Comparison of ENCODE assay signal across 18 cellular contexts in genomic region chr3:112446343-112446742, GRCh38. TPM values are rescaled to one million over a fixed set of nuclear protein-coding genes. Genes with fewer than 3 reads are reported as not detected.
DNase-seq lines count a peak whose midpoint lies in the region; ATAC-seq, FAIRE-seq and TF ChIP-seq lines count a peak whose summit lies in the region.
"Had no signal": no experiment of that assay in that cellular context is flagged by ENCODE, and none has a peak within 500 bp of the region (broad histone marks: within the 10 kb centered on the region; RNA-seq: fewer than 3 reads in every experiment).

No MANE protein-coding gene starts in this region.

- DNase-seq in HL-60 (ENCODE audit: low read depth in 1 of 2, low spot score in 1 of 2) (peak; percentile 43 to 57), SK-N-DZ (ENCODE audit: low spot score) (peak; percentile 66), fibroblast of the aortic adventitia (ENCODE audit: low read depth) (peak; percentile 93), HepG2 (ENCODE audit: low spot score) (no peak), urothelium cell line (ENCODE audit: low spot score) (no peak), Karpas-422 (no peak), KBM-7 (no peak)
- DNase-seq: activated CD4-positive, alpha-beta T cell treated with anti-CD3 and anti-CD28 coated beads for 36 hours; midbrain; NCI-H1105 treated with DMSO at 0.1 percent for 48 hours; stimulated activated CD4-positive, alpha-beta T cell treated with anti-CD3 and anti-CD28 coated beads, Interleukin-2, amount 100 ng/mL, for 48 hours; stimulated activated naive CD4-positive, alpha-beta T cell had no signal

- H3K79me2 ChIP-seq in ACC112 (ENCODE audit: control insufficient read depth, insufficient read depth, low read length, unreplicated experiment): no peaks in the 10 kb centered on the region
- no peaks in the 10 kb centered on the region for H3K79me2 ChIP-seq in HepG2 (ENCODE audit: insufficient read depth, low read length)
- no peaks in the 10 kb centered on the region for H3K79me2 ChIP-seq in Karpas-422 (ENCODE audit: low read length)

- H3K4me1 ChIP-seq in ACC112 (ENCODE audit: control insufficient read depth, insufficient read depth, low read length, unreplicated experiment) (peaks cover 32% of the 10 kb centered on the region), HepG2 (ENCODE audit: insufficient read depth, low read length) (no peaks in the 10 kb centered on the region), Karpas-422 (ENCODE audit: low read length) (no peaks in the 10 kb centered on the region)
- H3K4me1 ChIP-seq: prostate gland had no signal

- H3K4me3 ChIP-seq in ACC112 (ENCODE audit: low read depth, low read length) (peak overlapping the region; percentile 17), HL-60 (replicated peaks; ENCODE audit: insufficient read depth, low read length) (no peak overlapping the region), fibroblast of the aortic adventitia (ENCODE audit: low read depth, low read length) (no peak overlapping the region), HepG2 (replicated peaks in 1 of 3; ENCODE audit: insufficient read depth in 1 of 3, low read depth in 2 of 3, low read length in 3 of 3) (no peak overlapping the region), Karpas-422 (ENCODE audit: low read length) (no peak overlapping the region)
- H3K4me3 ChIP-seq: ascending aorta, prostate gland had no signal

- 0% methylated on average over 1 of the region's 1 CpG for WGBS in HepG2 (ENCODE audit: low lambda C conversion rate)

- FAIRE-seq in HepG2 (lab: Jason Lieb, UNC): no peak
- no peak for FAIRE-seq in urothelium cell line (lab: Jason Lieb, UNC)

- no peak for TF ChIP-seq CTCF in HL-60 (IDR thresholded peaks at IDR 0.05; ENCODE audit: insufficient read depth, low read length)
- no peak for TF ChIP-seq CTCF in fibroblast of the aortic adventitia (IDR thresholded peaks at IDR 0.05; ENCODE audit: insufficient read depth, low read length)
- no peak for TF ChIP-seq CTCF in HepG2 (CRISPR knock-in tag; IDR thresholded peaks at IDR 0.05)

- H3K36me3 ChIP-seq in ACC112 (ENCODE audit: insufficient read depth, low read length) (no peaks in the 10 kb centered on the region), HepG2 (replicated peaks in 1 of 2; ENCODE audit: control insufficient read depth in 1 of 2, insufficient read depth in 2 of 2, low read length in 2 of 2) (no peaks in the 10 kb centered on the region), Karpas-422 (ENCODE audit: insufficient read depth, low read length) (no peaks in the 10 kb centered on the region)
- H3K36me3 ChIP-seq: ascending aorta, BE2C, prostate gland had no signal

- no peak for TF ChIP-seq RAD21 in HepG2 (CRISPR knock-in tag; IDR thresholded peaks at IDR 0.05)

- H3K9ac ChIP-seq in HepG2 (ENCODE audit: insufficient read depth, low read depth, low read length): no peak overlapping the region
- H3K9ac ChIP-seq in Karpas-422 (ENCODE audit: low read length): no peak overlapping the region

- ATAC-seq in HepG2: no peak
- ATAC-seq: activated CD4-positive, alpha-beta T cell treated with anti-CD3 and anti-CD28 coated beads for 36 hours; HCT116 had no signal

- intact Hi-C loops in HepG2 (cut with micrococcal nuclease; ENCODE audit: unreplicated experiment): no loop called here

- H2AFZ ChIP-seq in ACC112 (ENCODE audit: low read length, unreplicated experiment) (no peak overlapping the region), HepG2 (ENCODE audit: low read length) (no peak overlapping the region), Karpas-422 (ENCODE audit: low read length) (no peak overlapping the region)

- no TSS peak for BruUV-seq in HepG2 (replicated peaks; lab: Mats Ljungman, UMichigan)

- peak overlapping the region; percentile 94 for H3K27ac ChIP-seq in ACC112 (ENCODE audit: low read depth, low read length)
- H3K27ac ChIP-seq in HL-60 (replicated peaks): no peak overlapping the region
- no peak overlapping the region for H3K27ac ChIP-seq in HepG2 (ENCODE audit: extremely low read length, insufficient read depth, low read length)
- no peak overlapping the region for H3K27ac ChIP-seq in Karpas-422 (ENCODE audit: low read length)
- H3K27ac ChIP-seq: ascending aorta, prostate gland had no signal

- H3K9me3 ChIP-seq in HepG2 (ENCODE audit: low read length) (no peaks in the 10 kb centered on the region), Karpas-422 (ENCODE audit: low read length) (no peaks in the 10 kb centered on the region)
- H3K9me3 ChIP-seq: ascending aorta, BE2C, prostate gland had no signal

- in situ Hi-C loops in HepG2 (cut with HindIII; ENCODE audit: extremely low pct_ligation_motif_present, low pct_unique_long_range_greater_than_20kb) (no loop called here), KBM-7 (cut with MboI; ENCODE audit: low pct_unique_long_range_greater_than_20kb, low sequenced_read_pairs) (no loop called here)

- no peak for TF ChIP-seq POLR2A in HepG2 (IDR thresholded peaks at IDR 0.05; ENCODE audit: insufficient read depth in 1 of 2, low read depth in 2 of 2, low read length in 2 of 2)

- POLR2A ChIA-PET in HepG2 (lab: Yijun Ruan, JAX): no interaction called here

- CTCF ChIA-PET in HepG2 (lab: Yijun Ruan, JAX; ENCODE audit: low intra/inter-chr PET ratio, low total read pairs): no interaction called here

- no peaks in the 10 kb centered on the region for H4K20me1 ChIP-seq in HepG2 (ENCODE audit: insufficient read depth, low read length)
- no peaks in the 10 kb centered on the region for H4K20me1 ChIP-seq in Karpas-422 (ENCODE audit: insufficient read depth, low read depth, low read length)

- no peaks in the 10 kb centered on the region for H3K27me3 ChIP-seq in ACC112 (ENCODE audit: insufficient read depth, low read length)
- no peaks in the 10 kb centered on the region for H3K27me3 ChIP-seq in HL-60 (ENCODE audit: insufficient read depth, poor library complexity, severe bottlenecking)
- no peaks in the 10 kb centered on the region for H3K27me3 ChIP-seq in HepG2 (ENCODE audit: control insufficient read depth in 1 of 2, insufficient read depth in 2 of 2, low read length in 2 of 2)
- no peaks in the 10 kb centered on the region for H3K27me3 ChIP-seq in Karpas-422 (ENCODE audit: low read length)
- H3K27me3 ChIP-seq: ascending aorta, BE2C had no signal

- H3K9me2 ChIP-seq in Karpas-422 (replicated peaks; ENCODE audit: insufficient read depth, low read length): no peaks in the 10 kb centered on the region

- TF ChIP-seq EP300 in HepG2 (IDR thresholded peaks at IDR 0.05; ENCODE audit: low read depth in 2 of 2, low read length in 2 of 2) (no peak), HepG2 (CRISPR knock-in tag; IDR thresholded peaks at IDR 0.05; ENCODE audit: borderline replicate concordance) (no peak)

- H3K4me2 ChIP-seq in HepG2 (ENCODE audit: low read depth, low read length): no peak overlapping the region
- H3K4me2 ChIP-seq in Karpas-422 (ENCODE audit: low read depth, low read length, poor library complexity, severe bottlenecking): no peak overlapping the region

TF ChIP-seq in HepG2, 621 proteins besides CTCF, POLR2A, EP300 and RAD21:
- TF ChIP-seq ZMAT5 (CRISPR knock-in tag; IDR thresholded peaks at IDR 0.05; ENCODE audit: borderline replicate concordance, low read depth): no peak
- no peak for TF ChIP-seq NFRKB (IDR thresholded peaks at IDR 0.05)
- no peak for TF ChIP-seq MAF1 (CRISPR knock-in tag; IDR thresholded peaks at IDR 0.05; ENCODE audit: borderline replicate concordance)
- TF ChIP-seq ZFY (CRISPR knock-in tag; IDR thresholded peaks at IDR 0.05): no peak
TF ChIP-seq in HepG2: peak in this region for 0.

RNA-seq across cellular contexts. Expression of gene BTLA, which starts 52.9 kb away (rescaled TPM):
- not detected in 2 replicates for polyA plus RNA-seq in SK-N-DZ (2014; cell fraction: cytosol; rRNA removed)
- polyA plus RNA-seq in SK-N-DZ (2014; cell fraction: nucleus; rRNA removed): not detected in 2 replicates
- not detected in 2 replicates for total RNA-seq in fibroblast of the aortic adventitia (ENCODE audit: low replicate concordance)
- total RNA-seq in HepG2 (2016; rRNA removed; fragmentation: Illumina TruSeq; extraction: Trizol): not detected in 2 replicates
- total RNA-seq in HepG2 (2016; cell fraction: cytosol; rRNA removed; fragmentation: Illumina TruSeq; extraction: Trizol; ENCODE audit: low read depth): not detected in 2 replicates
- total RNA-seq in HepG2 (2016; cell fraction: insoluble cytoplasmic fraction; rRNA removed; fragmentation: Illumina TruSeq; extraction: Trizol): not detected in 2 replicates
- total RNA-seq in HepG2 (2016; cell fraction: membrane; rRNA removed; fragmentation: Illumina TruSeq; extraction: Trizol): not detected in 2 replicates
- total RNA-seq in HepG2 (2016; cell fraction: nucleus; rRNA removed; fragmentation: Illumina TruSeq; extraction: Trizol): not detected in 2 replicates
- polyA plus RNA-seq in HepG2 (2011; rRNA removed): not detected in 2 replicates
- 0.04 TPM in 1 of 2 replicates, not detected in the other for polyA plus RNA-seq in HepG2 (2011; cell fraction: cytosol; rRNA removed)
- not detected in 2 replicates for polyA plus RNA-seq in HepG2 (2011; cell fraction: nucleus; rRNA removed)
- 0.34 TPM in 1 of 2 replicates, not detected in the other for polyA plus RNA-seq in HepG2 (2012)
- polyA plus RNA-seq in HepG2 (2016; cell fraction: cytosol; fragmentation: Illumina TruSeq; extraction: Trizol; ENCODE audit: low read depth): not detected in 2 replicates
- not detected in 2 replicates for polyA plus RNA-seq in HepG2 (2016; cell fraction: insoluble cytoplasmic fraction; fragmentation: Illumina TruSeq; extraction: Trizol; ENCODE audit: low read depth)
- not detected in 2 replicates for polyA plus RNA-seq in HepG2 (2016; cell fraction: membrane; fragmentation: Illumina TruSeq; extraction: Trizol; ENCODE audit: low read depth)
- not detected in 2 replicates for polyA plus RNA-seq in HepG2 (2016; cell fraction: nucleus; fragmentation: Illumina TruSeq; extraction: Trizol; ENCODE audit: insufficient read depth, low read depth)
- polyA minus RNA-seq in HepG2 (2011; rRNA and poly(A)+ RNA removed; ENCODE audit: low replicate concordance): not detected in 2 replicates
- polyA minus RNA-seq in HepG2 (2011; cell fraction: cytosol; rRNA and poly(A)+ RNA removed): not detected in 2 replicates
- polyA minus RNA-seq in HepG2 (2011; cell fraction: nucleus; rRNA and poly(A)+ RNA removed): not detected in 2 replicates
- total RNA-seq in Karpas-422 (2014; rRNA removed; shearing (Covaris generic); ENCODE audit: low replicate concordance): not detected in 2 replicates
- total RNA-seq: ascending aorta, HT-29 had no signal

Comparison
In these comparisons a context has a peak if more than half of its experiments do, and no peak if none do; other contexts are left out.
1. DNase-seq: peak in HL-60 (2 of 2), SK-N-DZ (single experiment) and fibroblast of the aortic adventitia (single experiment); none in HepG2 (single experiment), urothelium cell line (single experiment), Karpas-422 (single experiment) and KBM-7 (single experiment).